1 cellular context compared by ENCODE assay signal in the genomic region with DNA sequence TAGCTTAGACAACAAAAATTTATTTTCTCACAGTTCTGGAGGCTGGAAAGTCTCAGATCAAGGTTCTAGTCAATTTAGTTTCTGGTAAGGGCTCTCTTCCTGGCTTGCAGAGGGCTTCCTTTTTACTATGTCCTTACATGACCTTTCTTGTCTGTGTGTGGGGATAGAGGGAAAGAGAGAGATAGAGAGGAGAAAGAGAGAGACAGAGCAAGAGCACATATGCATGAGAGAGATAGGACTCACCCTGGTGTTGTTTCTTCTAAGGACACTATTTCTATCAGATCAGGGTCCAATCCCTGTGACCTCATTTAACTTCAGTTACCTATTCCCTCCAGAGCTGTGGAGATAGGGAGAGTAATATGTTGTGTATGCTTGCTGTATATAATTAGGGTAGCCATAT.
TF ChIP-seq lines count a peak whose summit lies in the region.

No MANE protein-coding gene starts in this region.

TF ChIP-seq in K562, 482 proteins besides CTCF, POLR2A, EP300 and RAD21 (continued from another document and continues in another):
- TF ChIP-seq, protein P1, sequence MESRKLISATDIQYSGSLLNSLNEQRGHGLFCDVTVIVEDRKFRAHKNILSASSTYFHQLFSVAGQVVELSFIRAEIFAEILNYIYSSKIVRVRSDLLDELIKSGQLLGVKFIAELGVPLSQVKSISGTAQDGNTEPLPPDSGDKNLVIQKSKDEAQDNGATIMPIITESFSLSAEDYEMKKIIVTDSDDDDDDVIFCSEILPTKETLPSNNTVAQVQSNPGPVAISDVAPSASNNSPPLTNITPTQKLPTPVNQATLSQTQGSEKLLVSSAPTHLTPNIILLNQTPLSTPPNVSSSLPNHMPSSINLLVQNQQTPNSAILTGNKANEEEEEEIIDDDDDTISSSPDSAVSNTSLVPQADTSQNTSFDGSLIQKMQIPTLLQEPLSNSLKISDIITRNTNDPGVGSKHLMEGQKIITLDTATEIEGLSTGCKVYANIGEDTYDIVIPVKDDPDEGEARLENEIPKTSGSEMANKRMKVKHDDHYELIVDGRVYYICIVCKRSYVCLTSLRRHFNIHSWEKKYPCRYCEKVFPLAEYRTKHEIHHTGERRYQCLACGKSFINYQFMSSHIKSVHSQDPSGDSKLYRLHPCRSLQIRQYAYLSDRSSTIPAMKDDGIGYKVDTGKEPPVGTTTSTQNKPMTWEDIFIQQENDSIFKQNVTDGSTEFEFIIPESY (CRISPR knock-in tag; IDR thresholded peaks at IDR 0.05) = no peak
- TF ChIP-seq, protein P2, sequence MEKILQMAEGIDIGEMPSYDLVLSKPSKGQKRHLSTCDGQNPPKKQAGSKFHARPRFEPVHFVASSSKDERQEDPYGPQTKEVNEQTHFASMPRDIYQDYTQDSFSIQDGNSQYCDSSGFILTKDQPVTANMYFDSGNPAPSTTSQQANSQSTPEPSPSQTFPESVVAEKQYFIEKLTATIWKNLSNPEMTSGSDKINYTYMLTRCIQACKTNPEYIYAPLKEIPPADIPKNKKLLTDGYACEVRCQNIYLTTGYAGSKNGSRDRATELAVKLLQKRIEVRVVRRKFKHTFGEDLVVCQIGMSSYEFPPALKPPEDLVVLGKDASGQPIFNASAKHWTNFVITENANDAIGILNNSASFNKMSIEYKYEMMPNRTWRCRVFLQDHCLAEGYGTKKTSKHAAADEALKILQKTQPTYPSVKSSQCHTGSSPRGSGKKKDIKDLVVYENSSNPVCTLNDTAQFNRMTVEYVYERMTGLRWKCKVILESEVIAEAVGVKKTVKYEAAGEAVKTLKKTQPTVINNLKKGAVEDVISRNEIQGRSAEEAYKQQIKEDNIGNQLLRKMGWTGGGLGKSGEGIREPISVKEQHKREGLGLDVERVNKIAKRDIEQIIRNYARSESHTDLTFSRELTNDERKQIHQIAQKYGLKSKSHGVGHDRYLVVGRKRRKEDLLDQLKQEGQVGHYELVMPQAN (IDR thresholded peaks at IDR 0.05; ENCODE audit: borderline replicate concordance) = no peak
- TF ChIP-seq, protein P3, sequence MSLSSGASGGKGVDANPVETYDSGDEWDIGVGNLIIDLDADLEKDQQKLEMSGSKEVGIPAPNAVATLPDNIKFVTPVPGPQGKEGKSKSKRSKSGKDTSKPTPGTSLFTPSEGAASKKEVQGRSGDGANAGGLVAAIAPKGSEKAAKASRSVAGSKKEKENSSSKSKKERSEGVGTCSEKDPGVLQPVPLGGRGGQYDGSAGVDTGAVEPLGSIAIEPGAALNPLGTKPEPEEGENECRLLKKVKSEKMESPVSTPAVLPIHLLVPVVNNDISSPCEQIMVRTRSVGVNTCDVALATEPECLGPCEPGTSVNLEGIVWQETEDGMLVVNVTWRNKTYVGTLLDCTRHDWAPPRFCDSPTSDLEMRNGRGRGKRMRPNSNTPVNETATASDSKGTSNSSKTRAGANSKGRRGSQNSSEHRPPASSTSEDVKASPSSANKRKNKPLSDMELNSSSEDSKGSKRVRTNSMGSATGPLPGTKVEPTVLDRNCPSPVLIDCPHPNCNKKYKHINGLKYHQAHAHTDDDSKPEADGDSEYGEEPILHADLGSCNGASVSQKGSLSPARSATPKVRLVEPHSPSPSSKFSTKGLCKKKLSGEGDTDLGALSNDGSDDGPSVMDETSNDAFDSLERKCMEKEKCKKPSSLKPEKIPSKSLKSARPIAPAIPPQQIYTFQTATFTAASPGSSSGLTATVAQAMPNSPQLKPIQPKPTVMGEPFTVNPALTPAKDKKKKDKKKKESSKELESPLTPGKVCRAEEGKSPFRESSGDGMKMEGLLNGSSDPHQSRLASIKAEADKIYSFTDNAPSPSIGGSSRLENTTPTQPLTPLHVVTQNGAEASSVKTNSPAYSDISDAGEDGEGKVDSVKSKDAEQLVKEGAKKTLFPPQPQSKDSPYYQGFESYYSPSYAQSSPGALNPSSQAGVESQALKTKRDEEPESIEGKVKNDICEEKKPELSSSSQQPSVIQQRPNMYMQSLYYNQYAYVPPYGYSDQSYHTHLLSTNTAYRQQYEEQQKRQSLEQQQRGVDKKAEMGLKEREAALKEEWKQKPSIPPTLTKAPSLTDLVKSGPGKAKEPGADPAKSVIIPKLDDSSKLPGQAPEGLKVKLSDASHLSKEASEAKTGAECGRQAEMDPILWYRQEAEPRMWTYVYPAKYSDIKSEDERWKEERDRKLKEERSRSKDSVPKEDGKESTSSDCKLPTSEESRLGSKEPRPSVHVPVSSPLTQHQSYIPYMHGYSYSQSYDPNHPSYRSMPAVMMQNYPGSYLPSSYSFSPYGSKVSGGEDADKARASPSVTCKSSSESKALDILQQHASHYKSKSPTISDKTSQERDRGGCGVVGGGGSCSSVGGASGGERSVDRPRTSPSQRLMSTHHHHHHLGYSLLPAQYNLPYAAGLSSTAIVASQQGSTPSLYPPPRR (CRISPR knock-in tag; IDR thresholded peaks at IDR 0.05; ENCODE audit: borderline replicate concordance) = no peak
- TF ChIP-seq ZNF133 (CRISPR knock-in tag; IDR thresholded peaks at IDR 0.05) = no peak
- no peak for TF ChIP-seq RBM34 (IDR thresholded peaks at IDR 0.05; ENCODE audit: borderline replicate concordance, insufficient read depth, low read length)
- 0 out of 2 replicates have a peak, but pooled peaks have one; percentile 38 for TF ChIP-seq PHB2 (IDR thresholded peaks at IDR 0.05; ENCODE audit: low read depth)
- TF ChIP-seq XRCC3 (IDR thresholded peaks at IDR 0.05) = no peak
- TF ChIP-seq, protein P4, sequence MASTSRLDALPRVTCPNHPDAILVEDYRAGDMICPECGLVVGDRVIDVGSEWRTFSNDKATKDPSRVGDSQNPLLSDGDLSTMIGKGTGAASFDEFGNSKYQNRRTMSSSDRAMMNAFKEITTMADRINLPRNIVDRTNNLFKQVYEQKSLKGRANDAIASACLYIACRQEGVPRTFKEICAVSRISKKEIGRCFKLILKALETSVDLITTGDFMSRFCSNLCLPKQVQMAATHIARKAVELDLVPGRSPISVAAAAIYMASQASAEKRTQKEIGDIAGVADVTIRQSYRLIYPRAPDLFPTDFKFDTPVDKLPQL (IDR thresholded peaks at IDR 0.05; ENCODE audit: extremely low read depth, insufficient read length) = no peak
- TF ChIP-seq, protein P5, sequence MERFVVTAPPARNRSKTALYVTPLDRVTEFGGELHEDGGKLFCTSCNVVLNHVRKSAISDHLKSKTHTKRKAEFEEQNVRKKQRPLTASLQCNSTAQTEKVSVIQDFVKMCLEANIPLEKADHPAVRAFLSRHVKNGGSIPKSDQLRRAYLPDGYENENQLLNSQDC (CRISPR knock-in tag; IDR thresholded peaks at IDR 0.05) = no peak
- TF ChIP-seq SRSF9 (IDR thresholded peaks at IDR 0.05; ENCODE audit: borderline replicate concordance, low read depth, low read length) = no peak
- no peak for TF ChIP-seq ZNF644 (tag; IDR thresholded peaks at IDR 0.05; ENCODE audit: low read depth)
- TF ChIP-seq, protein P6, sequence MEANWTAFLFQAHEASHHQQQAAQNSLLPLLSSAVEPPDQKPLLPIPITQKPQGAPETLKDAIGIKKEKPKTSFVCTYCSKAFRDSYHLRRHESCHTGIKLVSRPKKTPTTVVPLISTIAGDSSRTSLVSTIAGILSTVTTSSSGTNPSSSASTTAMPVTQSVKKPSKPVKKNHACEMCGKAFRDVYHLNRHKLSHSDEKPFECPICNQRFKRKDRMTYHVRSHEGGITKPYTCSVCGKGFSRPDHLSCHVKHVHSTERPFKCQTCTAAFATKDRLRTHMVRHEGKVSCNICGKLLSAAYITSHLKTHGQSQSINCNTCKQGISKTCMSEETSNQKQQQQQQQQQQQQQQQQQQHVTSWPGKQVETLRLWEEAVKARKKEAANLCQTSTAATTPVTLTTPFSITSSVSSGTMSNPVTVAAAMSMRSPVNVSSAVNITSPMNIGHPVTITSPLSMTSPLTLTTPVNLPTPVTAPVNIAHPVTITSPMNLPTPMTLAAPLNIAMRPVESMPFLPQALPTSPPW (CRISPR knock-in tag; IDR thresholded peaks at IDR 0.05) = no peak
- TF ChIP-seq, protein P7, sequence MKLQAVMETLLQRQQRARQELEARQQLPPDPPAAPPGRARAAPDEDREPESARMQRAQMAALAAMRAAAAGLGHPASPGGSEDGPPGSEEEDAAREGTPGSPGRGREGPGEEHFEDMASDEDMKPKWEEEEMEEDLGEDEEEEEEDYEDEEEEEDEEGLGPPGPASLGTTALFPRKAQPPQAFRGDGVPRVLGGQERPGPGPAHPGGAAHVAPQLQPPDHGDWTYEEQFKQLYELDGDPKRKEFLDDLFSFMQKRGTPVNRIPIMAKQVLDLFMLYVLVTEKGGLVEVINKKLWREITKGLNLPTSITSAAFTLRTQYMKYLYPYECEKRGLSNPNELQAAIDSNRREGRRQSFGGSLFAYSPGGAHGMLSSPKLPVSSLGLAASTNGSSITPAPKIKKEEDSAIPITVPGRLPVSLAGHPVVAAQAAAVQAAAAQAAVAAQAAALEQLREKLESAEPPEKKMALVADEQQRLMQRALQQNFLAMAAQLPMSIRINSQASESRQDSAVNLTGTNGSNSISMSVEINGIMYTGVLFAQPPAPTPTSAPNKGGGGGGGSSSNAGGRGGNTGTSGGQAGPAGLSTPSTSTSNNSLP (IDR thresholded peaks at IDR 0.05; ENCODE audit: borderline replicate concordance, low read depth, low read length) = 0 out of 2 replicates have a peak, but pooled peaks have one; percentile 59
- no peak for TF ChIP-seq NELFE (IDR thresholded peaks at IDR 0.05; ENCODE audit: insufficient read depth, insufficient read length)
- no peak for TF ChIP-seq ZBED1 (IDR thresholded peaks at IDR 0.05)
- TF ChIP-seq NUFIP1 (IDR thresholded peaks at IDR 0.05; ENCODE audit: partially characterized antibody) = no peak
- TF ChIP-seq SMARCE1 (IDR thresholded peaks at IDR 0.05) = peak; percentile 78
- TF ChIP-seq, protein P8, sequence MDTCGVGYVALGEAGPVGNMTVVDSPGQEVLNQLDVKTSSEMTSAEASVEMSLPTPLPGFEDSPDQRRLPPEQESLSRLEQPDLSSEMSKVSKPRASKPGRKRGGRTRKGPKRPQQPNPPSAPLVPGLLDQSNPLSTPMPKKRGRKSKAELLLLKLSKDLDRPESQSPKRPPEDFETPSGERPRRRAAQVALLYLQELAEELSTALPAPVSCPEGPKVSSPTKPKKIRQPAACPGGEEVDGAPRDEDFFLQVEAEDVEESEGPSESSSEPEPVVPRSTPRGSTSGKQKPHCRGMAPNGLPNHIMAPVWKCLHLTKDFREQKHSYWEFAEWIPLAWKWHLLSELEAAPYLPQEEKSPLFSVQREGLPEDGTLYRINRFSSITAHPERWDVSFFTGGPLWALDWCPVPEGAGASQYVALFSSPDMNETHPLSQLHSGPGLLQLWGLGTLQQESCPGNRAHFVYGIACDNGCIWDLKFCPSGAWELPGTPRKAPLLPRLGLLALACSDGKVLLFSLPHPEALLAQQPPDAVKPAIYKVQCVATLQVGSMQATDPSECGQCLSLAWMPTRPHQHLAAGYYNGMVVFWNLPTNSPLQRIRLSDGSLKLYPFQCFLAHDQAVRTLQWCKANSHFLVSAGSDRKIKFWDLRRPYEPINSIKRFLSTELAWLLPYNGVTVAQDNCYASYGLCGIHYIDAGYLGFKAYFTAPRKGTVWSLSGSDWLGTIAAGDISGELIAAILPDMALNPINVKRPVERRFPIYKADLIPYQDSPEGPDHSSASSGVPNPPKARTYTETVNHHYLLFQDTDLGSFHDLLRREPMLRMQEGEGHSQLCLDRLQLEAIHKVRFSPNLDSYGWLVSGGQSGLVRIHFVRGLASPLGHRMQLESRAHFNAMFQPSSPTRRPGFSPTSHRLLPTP (IDR thresholded peaks at IDR 0.05; ENCODE audit: borderline replicate concordance, extremely low read depth, insufficient read length) = no peak
- TF ChIP-seq MTA2 (IDR thresholded peaks at IDR 0.05; ENCODE audit: low read depth) = peak; percentile 74
- no peak for TF ChIP-seq NCOA6 (IDR thresholded peaks at IDR 0.05)
- TF ChIP-seq, protein P9, sequence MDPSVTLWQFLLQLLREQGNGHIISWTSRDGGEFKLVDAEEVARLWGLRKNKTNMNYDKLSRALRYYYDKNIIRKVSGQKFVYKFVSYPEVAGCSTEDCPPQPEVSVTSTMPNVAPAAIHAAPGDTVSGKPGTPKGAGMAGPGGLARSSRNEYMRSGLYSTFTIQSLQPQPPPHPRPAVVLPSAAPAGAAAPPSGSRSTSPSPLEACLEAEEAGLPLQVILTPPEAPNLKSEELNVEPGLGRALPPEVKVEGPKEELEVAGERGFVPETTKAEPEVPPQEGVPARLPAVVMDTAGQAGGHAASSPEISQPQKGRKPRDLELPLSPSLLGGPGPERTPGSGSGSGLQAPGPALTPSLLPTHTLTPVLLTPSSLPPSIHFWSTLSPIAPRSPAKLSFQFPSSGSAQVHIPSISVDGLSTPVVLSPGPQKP (CRISPR knock-in tag; IDR thresholded peaks at IDR 0.05) = no peak
- no peak for TF ChIP-seq CTBP1 (IDR thresholded peaks at IDR 0.05; ENCODE audit: borderline replicate concordance)
- no peak for TF ChIP-seq NR4A1 (CRISPR knock-in tag; IDR thresholded peaks at IDR 0.05)
- peak; percentile 47; the same call in 1 of the 2 replicates for TF ChIP-seq NR4A1 (tag; IDR thresholded peaks at IDR 0.05)
- TF ChIP-seq CXXC5 (CRISPR knock-in tag; IDR thresholded peaks at IDR 0.05) = no peak
- TF ChIP-seq, protein P10, sequence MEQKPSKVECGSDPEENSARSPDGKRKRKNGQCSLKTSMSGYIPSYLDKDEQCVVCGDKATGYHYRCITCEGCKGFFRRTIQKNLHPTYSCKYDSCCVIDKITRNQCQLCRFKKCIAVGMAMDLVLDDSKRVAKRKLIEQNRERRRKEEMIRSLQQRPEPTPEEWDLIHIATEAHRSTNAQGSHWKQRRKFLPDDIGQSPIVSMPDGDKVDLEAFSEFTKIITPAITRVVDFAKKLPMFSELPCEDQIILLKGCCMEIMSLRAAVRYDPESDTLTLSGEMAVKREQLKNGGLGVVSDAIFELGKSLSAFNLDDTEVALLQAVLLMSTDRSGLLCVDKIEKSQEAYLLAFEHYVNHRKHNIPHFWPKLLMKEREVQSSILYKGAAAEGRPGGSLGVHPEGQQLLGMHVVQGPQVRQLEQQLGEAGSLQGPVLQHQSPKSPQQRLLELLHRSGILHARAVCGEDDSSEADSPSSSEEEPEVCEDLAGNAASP (IDR thresholded peaks at IDR 0.05) = peak; percentile 95
- TF ChIP-seq CBX2 (IDR thresholded peaks at IDR 0.05; ENCODE audit: insufficient read depth, low read length, poor library complexity, severe bottlenecking) = no peak
- no peak for TF ChIP-seq ZNF408 (CRISPR knock-in tag; IDR thresholded peaks at IDR 0.05; ENCODE audit: low read depth)
- TF ChIP-seq, protein P11, sequence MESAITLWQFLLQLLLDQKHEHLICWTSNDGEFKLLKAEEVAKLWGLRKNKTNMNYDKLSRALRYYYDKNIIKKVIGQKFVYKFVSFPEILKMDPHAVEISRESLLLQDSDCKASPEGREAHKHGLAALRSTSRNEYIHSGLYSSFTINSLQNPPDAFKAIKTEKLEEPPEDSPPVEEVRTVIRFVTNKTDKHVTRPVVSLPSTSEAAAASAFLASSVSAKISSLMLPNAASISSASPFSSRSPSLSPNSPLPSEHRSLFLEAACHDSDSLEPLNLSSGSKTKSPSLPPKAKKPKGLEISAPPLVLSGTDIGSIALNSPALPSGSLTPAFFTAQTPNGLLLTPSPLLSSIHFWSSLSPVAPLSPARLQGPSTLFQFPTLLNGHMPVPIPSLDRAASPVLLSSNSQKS (CRISPR knock-in tag; IDR thresholded peaks at IDR 0.05) = no peak
- TF ChIP-seq STAT5A (IDR thresholded peaks at IDR 0.05; ENCODE audit: borderline replicate concordance, low read length) = no peak
- TF ChIP-seq SIN3A (IDR thresholded peaks at IDR 0.05; ENCODE audit: borderline replicate concordance in 2 of 2, control insufficient read depth in 1 of 2, low read depth in 2 of 2, low read length in 2 of 2) = no peak
- TF ChIP-seq ZNF263 (CRISPR knock-in tag; IDR thresholded peaks at IDR 0.05; ENCODE audit: borderline replicate concordance) = no peak
